2 cellular contexts compared by ENCODE assay signal in the genomic region with DNA sequence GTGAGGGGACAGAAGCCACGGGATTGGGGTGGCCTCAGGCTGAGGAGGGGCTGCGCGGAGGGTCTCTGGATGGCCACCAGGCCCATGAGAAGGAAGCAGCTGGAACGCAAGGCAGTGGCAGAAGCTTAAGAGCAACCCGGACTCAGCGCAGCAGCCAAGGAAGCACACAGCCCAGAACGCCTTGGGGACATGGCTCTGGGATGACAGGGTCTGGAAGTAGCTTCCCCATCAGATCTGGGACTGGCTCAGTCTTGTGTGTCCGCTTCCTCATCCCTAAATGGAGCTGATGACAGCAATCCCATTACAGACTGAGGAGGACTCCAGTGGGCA.
TF ChIP-seq lines count a peak whose summit lies in the region.

No MANE protein-coding gene starts in this region.

TF ChIP-seq in SK-N-SH, 30 proteins besides CTCF, POLR2A, EP300 and RAD21 (continued from another document):
- TF ChIP-seq USF2 (IDR thresholded peaks at IDR 0.05; ENCODE audit: borderline replicate concordance, low read depth, low read length) = no peak

TF ChIP-seq in SK-N-SH treated with all-trans-retinoic acid at 6 μM for 48 hours, 23 proteins besides CTCF, POLR2A, EP300 and RAD21 (continued from another document):
- TF ChIP-seq ZNF70 (CRISPR knock-in tag; IDR thresholded peaks at IDR 0.05) = no peak
- TF ChIP-seq POU6F1 (CRISPR knock-in tag; IDR thresholded peaks at IDR 0.05; ENCODE audit: borderline replicate concordance, low read depth) = no peak
- no peak for TF ChIP-seq ESRRG (CRISPR knock-in tag; IDR thresholded peaks at IDR 0.05)
- TF ChIP-seq OSR1 (CRISPR knock-in tag; IDR thresholded peaks at IDR 0.05) = no peak
- TF ChIP-seq, protein P1, sequence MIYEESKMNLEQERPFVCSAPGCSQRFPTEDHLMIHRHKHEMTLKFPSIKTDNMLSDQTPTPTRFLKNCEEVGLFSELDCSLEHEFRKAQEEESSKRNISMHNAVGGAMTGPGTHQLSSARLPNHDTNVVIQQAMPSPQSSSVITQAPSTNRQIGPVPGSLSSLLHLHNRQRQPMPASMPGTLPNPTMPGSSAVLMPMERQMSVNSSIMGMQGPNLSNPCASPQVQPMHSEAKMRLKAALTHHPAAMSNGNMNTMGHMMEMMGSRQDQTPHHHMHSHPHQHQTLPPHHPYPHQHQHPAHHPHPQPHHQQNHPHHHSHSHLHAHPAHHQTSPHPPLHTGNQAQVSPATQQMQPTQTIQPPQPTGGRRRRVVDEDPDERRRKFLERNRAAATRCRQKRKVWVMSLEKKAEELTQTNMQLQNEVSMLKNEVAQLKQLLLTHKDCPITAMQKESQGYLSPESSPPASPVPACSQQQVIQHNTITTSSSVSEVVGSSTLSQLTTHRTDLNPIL (CRISPR knock-in tag; IDR thresholded peaks at IDR 0.05; ENCODE audit: low read depth) = no peak
- no peak for TF ChIP-seq ZNF8 (CRISPR knock-in tag; IDR thresholded peaks at IDR 0.05)
- TF ChIP-seq RARB (CRISPR knock-in tag; IDR thresholded peaks at IDR 0.05) = no peak
- no peak for TF ChIP-seq CSDC2 (CRISPR knock-in tag; IDR thresholded peaks at IDR 0.05)
- TF ChIP-seq, protein P2, sequence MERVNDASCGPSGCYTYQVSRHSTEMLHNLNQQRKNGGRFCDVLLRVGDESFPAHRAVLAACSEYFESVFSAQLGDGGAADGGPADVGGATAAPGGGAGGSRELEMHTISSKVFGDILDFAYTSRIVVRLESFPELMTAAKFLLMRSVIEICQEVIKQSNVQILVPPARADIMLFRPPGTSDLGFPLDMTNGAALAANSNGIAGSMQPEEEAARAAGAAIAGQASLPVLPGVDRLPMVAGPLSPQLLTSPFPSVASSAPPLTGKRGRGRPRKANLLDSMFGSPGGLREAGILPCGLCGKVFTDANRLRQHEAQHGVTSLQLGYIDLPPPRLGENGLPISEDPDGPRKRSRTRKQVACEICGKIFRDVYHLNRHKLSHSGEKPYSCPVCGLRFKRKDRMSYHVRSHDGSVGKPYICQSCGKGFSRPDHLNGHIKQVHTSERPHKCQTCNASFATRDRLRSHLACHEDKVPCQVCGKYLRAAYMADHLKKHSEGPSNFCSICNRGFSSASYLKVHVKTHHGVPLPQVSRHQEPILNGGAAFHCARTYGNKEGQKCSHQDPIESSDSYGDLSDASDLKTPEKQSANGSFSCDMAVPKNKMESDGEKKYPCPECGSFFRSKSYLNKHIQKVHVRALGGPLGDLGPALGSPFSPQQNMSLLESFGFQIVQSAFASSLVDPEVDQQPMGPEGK (CRISPR knock-in tag; IDR thresholded peaks at IDR 0.05; ENCODE audit: borderline replicate concordance) = no peak
- TF ChIP-seq PPARA (CRISPR knock-in tag; IDR thresholded peaks at IDR 0.05; ENCODE audit: borderline replicate concordance) = no peak
- TF ChIP-seq GLIS3 (CRISPR knock-in tag; IDR thresholded peaks at IDR 0.05) = no peak
- no peak for TF ChIP-seq BACH2 (CRISPR knock-in tag; IDR thresholded peaks at IDR 0.05; ENCODE audit: borderline replicate concordance)
- no peak for TF ChIP-seq ARNTL (CRISPR knock-in tag; IDR thresholded peaks at IDR 0.05; ENCODE audit: borderline replicate concordance, low read depth)
- TF ChIP-seq ISL1 (CRISPR knock-in tag; IDR thresholded peaks at IDR 0.05) = no peak
- no peak for TF ChIP-seq TOX (CRISPR knock-in tag; IDR thresholded peaks at IDR 0.05; ENCODE audit: borderline replicate concordance)
- TF ChIP-seq, protein P3, sequence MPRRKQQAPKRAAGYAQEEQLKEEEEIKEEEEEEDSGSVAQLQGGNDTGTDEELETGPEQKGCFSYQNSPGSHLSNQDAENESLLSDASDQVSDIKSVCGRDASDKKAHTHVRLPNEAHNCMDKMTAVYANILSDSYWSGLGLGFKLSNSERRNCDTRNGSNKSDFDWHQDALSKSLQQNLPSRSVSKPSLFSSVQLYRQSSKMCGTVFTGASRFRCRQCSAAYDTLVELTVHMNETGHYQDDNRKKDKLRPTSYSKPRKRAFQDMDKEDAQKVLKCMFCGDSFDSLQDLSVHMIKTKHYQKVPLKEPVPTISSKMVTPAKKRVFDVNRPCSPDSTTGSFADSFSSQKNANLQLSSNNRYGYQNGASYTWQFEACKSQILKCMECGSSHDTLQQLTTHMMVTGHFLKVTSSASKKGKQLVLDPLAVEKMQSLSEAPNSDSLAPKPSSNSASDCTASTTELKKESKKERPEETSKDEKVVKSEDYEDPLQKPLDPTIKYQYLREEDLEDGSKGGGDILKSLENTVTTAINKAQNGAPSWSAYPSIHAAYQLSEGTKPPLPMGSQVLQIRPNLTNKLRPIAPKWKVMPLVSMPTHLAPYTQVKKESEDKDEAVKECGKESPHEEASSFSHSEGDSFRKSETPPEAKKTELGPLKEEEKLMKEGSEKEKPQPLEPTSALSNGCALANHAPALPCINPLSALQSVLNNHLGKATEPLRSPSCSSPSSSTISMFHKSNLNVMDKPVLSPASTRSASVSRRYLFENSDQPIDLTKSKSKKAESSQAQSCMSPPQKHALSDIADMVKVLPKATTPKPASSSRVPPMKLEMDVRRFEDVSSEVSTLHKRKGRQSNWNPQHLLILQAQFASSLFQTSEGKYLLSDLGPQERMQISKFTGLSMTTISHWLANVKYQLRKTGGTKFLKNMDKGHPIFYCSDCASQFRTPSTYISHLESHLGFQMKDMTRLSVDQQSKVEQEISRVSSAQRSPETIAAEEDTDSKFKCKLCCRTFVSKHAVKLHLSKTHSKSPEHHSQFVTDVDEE (CRISPR knock-in tag; IDR thresholded peaks at IDR 0.05) = no peak
- no peak for TF ChIP-seq ZNF565 (CRISPR knock-in tag; conservative IDR thresholded peaks at IDR 0.05; ENCODE audit: low read depth)
- TF ChIP-seq ZFP30 (CRISPR knock-in tag; IDR thresholded peaks at IDR 0.05) = no peak
- TF ChIP-seq SNAI2 (CRISPR knock-in tag; IDR thresholded peaks at IDR 0.05) = no peak
